In the genomic region with DNA sequence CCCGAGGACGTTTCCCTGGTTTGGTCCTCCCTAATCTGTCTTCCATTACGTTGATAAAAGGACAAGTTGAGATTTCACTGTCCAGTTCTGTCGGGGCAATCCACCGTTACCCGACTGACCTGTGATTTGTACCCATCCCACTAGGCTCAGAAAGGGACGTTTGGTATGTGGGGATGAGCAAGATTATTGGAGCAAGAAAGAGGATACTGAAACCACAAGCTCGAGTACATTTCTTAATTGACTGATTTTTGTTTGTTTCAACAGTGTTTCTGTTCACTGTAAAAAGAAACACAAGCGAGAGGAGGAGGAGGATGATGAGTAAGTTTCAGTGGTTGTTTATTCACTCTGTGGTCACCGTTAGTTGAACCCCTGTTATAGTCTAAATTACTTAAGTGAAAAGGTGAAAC, we compare ENCODE assay signal across 8 cellular contexts. TPM values are rescaled to one million over a fixed set of nuclear protein-coding genes. Genes with fewer than 3 reads are reported as not detected.
DNase-seq lines count a peak whose midpoint lies in the region; ATAC-seq and TF ChIP-seq lines count a peak whose summit lies in the region.

No MANE protein-coding gene starts in this region.

- peak overlapping the region; percentile 57 for H3K4me3 ChIP-seq in CD8-positive, alpha-beta T cell (ENCODE audit: low read depth, low read length)
- H3K4me3 ChIP-seq in lung (peak overlapping the region; percentile 85), vagina (peak overlapping the region; percentile 76 to 97)

- TF ChIP-seq POLR2A in vagina (IDR thresholded peaks at IDR 0.05) = no peak

- H3K36me3 Mint-ChIP-seq in CD8-positive, alpha-beta T cell = peaks cover 31% of the 10 kb centered on the region
- H3K36me3 Mint-ChIP-seq in IgD-negative memory B cell = no peaks in the 10 kb centered on the region
- peaks cover 58% of the 10 kb centered on the region for H3K36me3 Mint-ChIP-seq in MCF 10A (ENCODE audit: insufficient read depth, unreplicated experiment)

- peak overlapping the region; percentile 40 for H3K27ac ChIP-seq in CD8-positive, alpha-beta T cell (ENCODE audit: low read depth, low read length)
- H3K27ac ChIP-seq in lung (ENCODE audit: low read depth in 1 of 2, low read length in 1 of 2) (peak overlapping the region; percentile 93 to 100), vagina (peak overlapping the region; percentile 99)

- intact Hi-C loops in CD8-positive, alpha-beta T cell (cut with DNase I, micrococcal nuclease) = loop anchor here (1.0 to 10.0 kb wide), 4 partner anchors 27 to 855 kb away; partner anchors contain the start of gene XBP1 (in 1 of the 2)
- intact Hi-C loops in MCF 10A (cut with micrococcal nuclease) = loop anchor here (2.0 kb wide), 2 partner anchors 61 to 173 kb away; no protein-coding TSS in a partner anchor
- intact Hi-C loops in vagina (cut with DNase I) = no loop called here

- peak overlapping the region; percentile 94 for H3K27ac Mint-ChIP-seq in CD8-positive, alpha-beta T cell
- H3K27ac Mint-ChIP-seq in IgD-negative memory B cell = peak overlapping the region; percentile 80 to 96 (median 94)
- H3K27ac Mint-ChIP-seq in MCF 10A (ENCODE audit: low read depth, unreplicated experiment) = peak overlapping the region; percentile 87

- H3K9me3 ChIP-seq in CD8-positive, alpha-beta T cell (ENCODE audit: low read length) = no peaks in the 10 kb centered on the region
- H3K9me3 ChIP-seq in lung (ENCODE audit: control insufficient read depth in 2 of 2, insufficient read depth in 1 of 2, low read length in 1 of 2) = no peaks in the 10 kb centered on the region
- no peaks in the 10 kb centered on the region for H3K9me3 ChIP-seq in vagina

- POLR2A ChIA-PET in CD8-positive, alpha-beta T cell (lab: Charles Lee) = interaction anchor here (1.1 to 3.6 kb wide), 6 partner anchors 14 to 44 kb away, joined by 3 to 34 read pairs (median 4); partner anchors contain the start of gene XBP1
- POLR2A ChIA-PET in MCF 10A (lab: Yijun Ruan, JAX) = interaction anchor here (1.0 to 5.8 kb wide), 10 partner anchors 11 to 31 kb away, joined by 3 to 74 read pairs (median 6); partner anchors contain the start of gene XBP1

- CTCF ChIA-PET in CD8-positive, alpha-beta T cell (lab: Charles Lee) = interaction anchor here (1.1 to 3.3 kb wide), 8 partner anchors 11 to 56 kb away, joined by 3 to 14 read pairs (median 5); no protein-coding TSS in a partner anchor
- CTCF ChIA-PET in MCF 10A (lab: Yijun Ruan, JAX) = interaction anchor here (0.5 to 1.5 kb wide), 4 partner anchors 10 to 65 kb away, joined by 3 to 5 read pairs (median 4); no protein-coding TSS in a partner anchor

- TF ChIP-seq CTCF in CD8-positive, alpha-beta T cell (IDR thresholded peaks at IDR 0.05) = no peak
- TF ChIP-seq CTCF in MCF 10A (IDR thresholded peaks at IDR 0.05; ENCODE audit: unreplicated experiment) (no peak), lung (IDR thresholded peaks at IDR 0.05; ENCODE audit: control extremely low read depth, extremely low read depth) (no peak), vagina (IDR thresholded peaks at IDR 0.05) (no peak)

- peaks cover 32% of the 10 kb centered on the region for H3K4me1 Mint-ChIP-seq in CD8-positive, alpha-beta T cell (ENCODE audit: low read depth)
- H3K4me1 Mint-ChIP-seq in IgD-negative memory B cell (peaks cover 16 to 20% (median 16%) of the 10 kb centered on the region in 3 donors), MCF 10A (ENCODE audit: insufficient read depth, unreplicated experiment) (peaks cover 10% of the 10 kb centered on the region)

- no peaks in the 10 kb centered on the region for H3K27me3 ChIP-seq in CD8-positive, alpha-beta T cell (ENCODE audit: insufficient read depth, low read length)
- H3K27me3 ChIP-seq in lung (ENCODE audit: control insufficient read depth, insufficient read depth) (no peaks in the 10 kb centered on the region), vagina (no peaks in the 10 kb centered on the region)

- 1 to 2% methylated on average over 10 of the region's 10 CpGs for WGBS in lung, 2 donors

- H3K27me3 Mint-ChIP-seq in CD8-positive, alpha-beta T cell (ENCODE audit: low read depth) = no peaks in the 10 kb centered on the region
- H3K27me3 Mint-ChIP-seq in IgD-negative memory B cell = no peaks in the 10 kb centered on the region
- no peaks in the 10 kb centered on the region for H3K27me3 Mint-ChIP-seq in MCF 10A (ENCODE audit: insufficient read depth, unreplicated experiment)

- BruUV-seq in MCF 10A (replicated peaks; lab: Mats Ljungman, UMichigan) = TSS peak; percentile 57

- H3K9me3 Mint-ChIP-seq in CD8-positive, alpha-beta T cell = no peaks in the 10 kb centered on the region
- H3K9me3 Mint-ChIP-seq in IgD-negative memory B cell (no peaks in the 10 kb centered on the region), MCF 10A (ENCODE audit: unreplicated experiment) (no peaks in the 10 kb centered on the region)

- no peak for DNase-seq in CD8-positive, alpha-beta T cell
- peak; percentile 25 for DNase-seq in MCF 10A (ENCODE audit: unreplicated experiment)
- DNase-seq in lung (ENCODE audit: low spot score) = no peak
- no peak for DNase-seq in vagina (ENCODE audit: extremely low spot score in 2 of 2)
- DNase-seq in inferior parietal cortex (ENCODE audit: extremely low spot score) = no peak
- no peak for DNase-seq in DMS79 (lab: John Stamatoyannopoulos, UW)

- H3K4me1 ChIP-seq in CD8-positive, alpha-beta T cell (ENCODE audit: insufficient read depth, low read length) = peaks cover 31% of the 10 kb centered on the region
- H3K4me1 ChIP-seq in lung (ENCODE audit: control insufficient read depth in 2 of 2, insufficient read depth in 2 of 2, low read length in 2 of 2) (peaks cover 0 to 4% of the 10 kb centered on the region in 2 donors), vagina (peaks cover 29% of the 10 kb centered on the region)

- ATAC-seq in CD8-positive, alpha-beta T cell = no peak
- ATAC-seq in GM21447 (IDR thresholded peaks at IDR 0.05; ENCODE audit: unreplicated experiment) (peak; percentile 31), lung (ENCODE audit: insufficient read depth, low FRiP score) (no peak)

- no peaks in the 10 kb centered on the region for H3K36me3 ChIP-seq in CD8-positive, alpha-beta T cell (ENCODE audit: insufficient read depth, low read length)
- H3K36me3 ChIP-seq in lung (ENCODE audit: control insufficient read depth in 2 of 2, insufficient read depth in 2 of 2, low read length in 2 of 2) (peaks cover 6 to 9% of the 10 kb centered on the region in 2 donors), vagina (peaks cover 0 to 17% of the 10 kb centered on the region in 2 donors)

- H3K4me3 Mint-ChIP-seq in CD8-positive, alpha-beta T cell = peak overlapping the region; percentile 94
- H3K4me3 Mint-ChIP-seq in IgD-negative memory B cell (peak overlapping the region; percentile 91 to 99 (median 96)), MCF 10A (ENCODE audit: unreplicated experiment) (peak overlapping the region; percentile 88)

RNA-seq across cellular contexts. Expression of gene CCDC117, which starts 1.0 kb away (rescaled TPM):
- 10 to 100 TPM; 13.7 to 15.4 TPM for total RNA-seq in CD8-positive, alpha-beta T cell
- 12.0 TPM for polyA plus RNA-seq in IgD-negative memory B cell
- total RNA-seq in MCF 10A (2022) = 12.1 and 14.6 TPM in 2 replicates
- 10 to 100 TPM; 21.4 to 29.2 TPM for total RNA-seq in lung
- 10 to 100 TPM in 1 of 2 donors, 1 to 10 TPM in 1; 7.8 to 11.4 TPM for polyA plus RNA-seq in lung
- 14.2 TPM for total RNA-seq in vagina

RNA-seq across cellular contexts. Expression of gene XBP1, which starts 26.9 kb away (rescaled TPM):
- total RNA-seq in CD8-positive, alpha-beta T cell = 100 to 1,000 TPM; 207 to 212 TPM
- 147 TPM for polyA plus RNA-seq in IgD-negative memory B cell
- total RNA-seq in MCF 10A (2022) = 274 and 429 TPM in 2 replicates
- total RNA-seq in lung = 100 to 1,000 TPM; 298 to 341 TPM
- 100 to 1,000 TPM; 144 to 324 TPM for polyA plus RNA-seq in lung
- total RNA-seq in vagina = 141 TPM

RNA-seq across cellular contexts. Expression of gene HSCB, which starts 31.6 kb away (rescaled TPM):
- total RNA-seq in CD8-positive, alpha-beta T cell = 1 to 10 TPM; 4.8 to 5.9 TPM
- polyA plus RNA-seq in IgD-negative memory B cell (24.1 TPM), lung (10 to 100 TPM; 15.4 to 19.8 TPM)
- total RNA-seq in MCF 10A (2022) (19.3 and 24.7 TPM in 2 replicates), lung (10 to 100 TPM; 10.3 to 11.2 TPM), vagina (15.0 TPM)

RNA-seq across cellular contexts. Expression of gene CHEK2, which starts 31.8 kb away (rescaled TPM):
- total RNA-seq in CD8-positive, alpha-beta T cell = 1 to 10 TPM; 2.1 to 3.6 TPM
- polyA plus RNA-seq in IgD-negative memory B cell (19.4 TPM), lung (10 to 100 TPM in 1 of 2 donors, 1 to 10 TPM in 1; 6.0 to 10.4 TPM)
- total RNA-seq in MCF 10A (2022) (17.6 and 18.8 TPM in 2 replicates), lung (10 to 100 TPM in 1 of 2 donors, 1 to 10 TPM in 1; 8.6 to 10.0 TPM), vagina (10.6 TPM)

Comparison
In these comparisons a context has a peak if more than half of its experiments do, and no peak if none do; other contexts are left out.
1. H3K27ac ChIP-seq: peak in every context shown above with its lines; median percentile 99 in vagina; 96 in lung; 40 in CD8-positive, alpha-beta T cell.